ENCODE assay signal across 39 cellular contexts in the genomic region with DNA sequence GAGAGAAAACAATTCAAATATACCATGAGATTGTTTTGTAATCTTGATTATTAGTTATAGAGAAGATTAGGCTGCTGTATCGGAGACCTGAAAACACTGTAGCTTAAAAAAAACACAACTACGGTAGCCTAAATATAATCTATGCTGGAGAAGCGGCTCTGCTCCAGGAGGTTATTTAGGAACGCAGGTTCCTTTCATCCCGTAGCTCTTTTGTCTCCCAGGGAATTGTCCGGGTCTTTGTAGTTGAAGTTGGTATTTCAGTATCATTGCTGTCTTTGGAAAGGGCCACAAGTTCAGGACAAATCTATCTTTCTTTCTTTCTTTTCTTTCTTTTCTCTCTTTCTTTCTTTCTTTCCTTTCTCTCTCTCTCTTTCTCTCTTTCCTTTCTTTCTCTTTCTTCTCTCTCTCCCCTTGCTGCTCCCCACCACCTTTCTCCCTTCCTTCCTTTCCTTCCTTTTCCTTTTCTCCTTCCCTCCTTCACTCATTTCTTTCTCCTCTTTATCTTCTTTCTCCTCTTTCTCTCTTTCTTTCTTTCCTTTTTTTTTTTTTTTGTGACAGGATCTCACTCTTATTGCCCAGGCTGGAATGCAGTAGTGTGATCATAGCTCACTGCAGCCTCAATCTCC.
"Had no signal": no experiment of that assay in that cellular context is flagged by ENCODE, and none has a peak within 500 bp of the region (broad histone marks: within the 10 kb centered on the region; RNA-seq: fewer than 3 reads in every experiment).

No MANE protein-coding gene starts in this region.

- H3K9me3 Mint-ChIP-seq: activated CD4-positive, alpha-beta memory T cell treated with anti-CD3 and anti-CD28 coated beads for 36 hours; activated CD4-positive, alpha-beta T cell treated with anti-CD3 and anti-CD28 coated beads, Interleukin-2, amount 10 ng/mL, durations not matched to agents 24 days and 14 days; activated naive CD4-positive, alpha-beta T cell treated with anti-CD3 and anti-CD28 coated beads for 36 hours; activated naive CD4-positive, alpha-beta T cell treated with anti-CD3 and anti-CD28 coated beads, Interleukin-2, amount 50 U/mL, for 24 hours; activated naive CD8-positive, alpha-beta T cell treated with anti-CD3 and anti-CD28 coated beads for 36 hours; activated naive CD8-positive, alpha-beta T cell treated with anti-CD3 and anti-CD28 coated beads, Interleukin-2, amount 50 U/mL, for 24 hours; activated T-helper 1 cell treated with anti-CD3 and anti-CD28 coated beads, Interleukin-12 subunit alpha, Interleukin-12 subunit beta, Interleukin-2, Interleukin-4 antibody, amounts not matched to agents 30 ng/mL and 10 ng/mL and 1 ng/mL, durations not matched to agents 14 hours and 24 hours and 36 hours; activated T-helper 2 cell treated with anti-CD3 and anti-CD28 coated beads, Interferon-gamma antibody, Interleukin-2, Interleukin-4, amounts not matched to agents 10 μg/mL and 5 μg/mL and 100 μg/mL, durations not matched to agents 14 hours and 24 hours and 36 hours; brain; T-cell; T-helper 1 cell treated with Interleukin-12 subunit alpha and Interleukin-12 subunit beta and Interleukin-4 antibody, amounts not matched to agents 30 μg/mL and 1 μg/mL, for 36 hours; T-helper 2 cell treated with Interferon-gamma antibody and Interleukin-4, amounts not matched to agents 5 μg/mL and 100 μg/mL, for 36 hours had no signal

- DNase-seq: activated CD4-positive, alpha-beta memory T cell treated with anti-CD3 and anti-CD28 coated beads for 36 hours; activated CD4-positive, alpha-beta T cell treated with anti-CD3 and anti-CD28 coated beads for 36 hours; activated CD4-positive, alpha-beta T cell treated with anti-CD3 and anti-CD28 coated beads, Interleukin-2, amount 10 ng/mL, durations not matched to agents 24 days and 14 days; activated CD4-positive, CD25-positive, alpha-beta regulatory T cell; activated CD4-positive, CD25-positive, alpha-beta regulatory T cell treated with anti-CD3 and anti-CD28 coated beads, Interleukin-2, amount 50 U/mL, for 72 hours; activated CD8-positive, alpha-beta memory T cell treated with anti-CD3 and anti-CD28 coated beads, Interleukin-2, amount 10 ng/mL, durations not matched to agents 7 days and 5 days; activated CD8-positive, alpha-beta memory T cell treated with anti-CD3 and anti-CD28 coated beads, Interleukin-2, amount 50 U/mL, for 4 hours; activated CD8-positive, alpha-beta T cell treated with anti-CD3 and anti-CD28 coated beads, Interleukin-2, amount 10 ng/mL, durations not matched to agents 7 days and 5 days; activated effector memory CD4-positive, alpha-beta T cell treated with anti-CD3 and anti-CD28 coated beads, Interleukin-2, amount 50 U/mL, for 16 hours; activated naive CD4-positive, alpha-beta T cell treated with anti-CD3 and anti-CD28 coated beads for 36 hours; activated naive CD8-positive, alpha-beta T cell treated with anti-CD3 and anti-CD28 coated beads for 36 hours; activated naive CD8-positive, alpha-beta T cell treated with anti-CD3 and anti-CD28 coated beads, Interleukin-2, amount 50 U/mL, for 24 hours; activated T-cell treated with anti-CD3 and anti-CD28 coated beads, Interleukin-2, amount 50 U/mL, for 1 hour; activated T-cell treated with anti-CD3 and anti-CD28 coated beads, Interleukin-2, amount 50 U/mL, for 48 hours; adrenal gland; amygdala; central memory CD4-positive, alpha-beta T cell; cerebellar nuclear complex; colonic mucosa; effector CD8-positive, alpha-beta T cell; esophagus squamous epithelium; foreskin fibroblast; head of caudate nucleus; T-cell; T1000; WERI-Rb-1 had no signal

- H3K27ac Mint-ChIP-seq: activated CD4-positive, alpha-beta memory T cell treated with anti-CD3 and anti-CD28 coated beads for 36 hours; activated CD4-positive, alpha-beta T cell treated with anti-CD3 and anti-CD28 coated beads for 36 hours; activated CD4-positive, alpha-beta T cell treated with anti-CD3 and anti-CD28 coated beads, Interleukin-2, amount 10 ng/mL, durations not matched to agents 24 days and 14 days; activated CD8-positive, alpha-beta memory T cell treated with anti-CD3 and anti-CD28 coated beads, Interleukin-2, amount 10 ng/mL, durations not matched to agents 7 days and 5 days; activated CD8-positive, alpha-beta T cell treated with anti-CD3 and anti-CD28 coated beads, Interleukin-2, amount 10 ng/mL, durations not matched to agents 7 days and 5 days; activated naive CD4-positive, alpha-beta T cell treated with anti-CD3 and anti-CD28 coated beads for 36 hours; activated naive CD4-positive, alpha-beta T cell treated with anti-CD3 and anti-CD28 coated beads, Interleukin-2, amount 50 U/mL, for 24 hours; activated naive CD8-positive, alpha-beta T cell treated with anti-CD3 and anti-CD28 coated beads for 36 hours; activated naive CD8-positive, alpha-beta T cell treated with anti-CD3 and anti-CD28 coated beads, Interleukin-2, amount 50 U/mL, for 24 hours; activated T-helper 1 cell treated with anti-CD3 and anti-CD28 coated beads, Interleukin-12 subunit alpha, Interleukin-12 subunit beta, Interleukin-2, Interleukin-4 antibody, amounts not matched to agents 30 ng/mL and 10 ng/mL and 1 ng/mL, durations not matched to agents 14 hours and 24 hours and 36 hours; activated T-helper 2 cell treated with anti-CD3 and anti-CD28 coated beads, Interferon-gamma antibody, Interleukin-2, Interleukin-4, amounts not matched to agents 10 μg/mL and 5 μg/mL and 100 μg/mL, durations not matched to agents 14 hours and 24 hours and 36 hours; T-cell; T-helper 1 cell treated with Interleukin-12 subunit alpha and Interleukin-12 subunit beta and Interleukin-4 antibody, amounts not matched to agents 30 μg/mL and 1 μg/mL, for 36 hours; T-helper 2 cell treated with Interferon-gamma antibody and Interleukin-4, amounts not matched to agents 5 μg/mL and 100 μg/mL, for 36 hours had no signal

- FAIRE-seq: endometrium, endothelial cell of umbilical vein, frontal cortex had no signal

- ATAC-seq: activated CD4-positive, alpha-beta T cell treated with anti-CD3 and anti-CD28 coated beads for 36 hours; activated CD8-positive, alpha-beta memory T cell treated with anti-CD3 and anti-CD28 coated beads, Interleukin-2, amount 10 ng/mL, durations not matched to agents 7 days and 5 days; activated CD8-positive, alpha-beta T cell treated with anti-CD3 and anti-CD28 coated beads, Interleukin-2, amount 10 ng/mL, durations not matched to agents 7 days and 5 days; activated naive CD8-positive, alpha-beta T cell treated with anti-CD3 and anti-CD28 coated beads, Interleukin-2, amount 50 U/mL, for 24 hours; T-cell had no signal

- H3K4me1 Mint-ChIP-seq: activated CD4-positive, alpha-beta T cell treated with anti-CD3 and anti-CD28 coated beads, Interleukin-2, amount 10 ng/mL, durations not matched to agents 24 days and 14 days had no signal

- H3K4me1 ChIP-seq: colonic mucosa had no signal

- H3K4me3 ChIP-seq: adrenal gland, ascending aorta, breast epithelium, cardiac muscle cell, colonic mucosa, esophagus squamous epithelium had no signal

- H3K27me3 ChIP-seq: adrenal gland, ascending aorta, breast epithelium, colonic mucosa, esophagus squamous epithelium had no signal

- H3K9me3 ChIP-seq: adrenal gland, ascending aorta, breast epithelium, colonic mucosa, esophagus squamous epithelium had no signal

- H3K36me3 Mint-ChIP-seq: activated CD4-positive, alpha-beta memory T cell treated with anti-CD3 and anti-CD28 coated beads for 36 hours; activated CD8-positive, alpha-beta memory T cell treated with anti-CD3 and anti-CD28 coated beads, Interleukin-2, amount 10 ng/mL, durations not matched to agents 7 days and 5 days; activated naive CD4-positive, alpha-beta T cell treated with anti-CD3 and anti-CD28 coated beads, Interleukin-2, amount 50 U/mL, for 24 hours; activated naive CD8-positive, alpha-beta T cell treated with anti-CD3 and anti-CD28 coated beads for 36 hours; brain; T-cell had no signal

- H3K36me3 ChIP-seq: adrenal gland, ascending aorta, breast epithelium, cardiac muscle cell, colonic mucosa, esophagus squamous epithelium, WERI-Rb-1 had no signal

- H3K27ac ChIP-seq: adrenal gland, ascending aorta, breast epithelium, cardiac muscle cell, colonic mucosa, epithelial cell of prostate, esophagus squamous epithelium, WERI-Rb-1 had no signal

- H3K4me3 Mint-ChIP-seq: activated CD4-positive, alpha-beta memory T cell treated with anti-CD3 and anti-CD28 coated beads for 36 hours; activated CD4-positive, alpha-beta T cell treated with anti-CD3 and anti-CD28 coated beads for 36 hours; activated CD4-positive, alpha-beta T cell treated with anti-CD3 and anti-CD28 coated beads, Interleukin-2, amount 10 ng/mL, durations not matched to agents 24 days and 14 days; activated CD8-positive, alpha-beta memory T cell treated with anti-CD3 and anti-CD28 coated beads, Interleukin-2, amount 10 ng/mL, durations not matched to agents 7 days and 5 days; activated CD8-positive, alpha-beta T cell treated with anti-CD3 and anti-CD28 coated beads, Interleukin-2, amount 10 ng/mL, durations not matched to agents 7 days and 5 days; activated naive CD4-positive, alpha-beta T cell treated with anti-CD3 and anti-CD28 coated beads for 36 hours; activated naive CD4-positive, alpha-beta T cell treated with anti-CD3 and anti-CD28 coated beads, Interleukin-2, amount 50 U/mL, for 24 hours; activated naive CD8-positive, alpha-beta T cell treated with anti-CD3 and anti-CD28 coated beads for 36 hours; activated naive CD8-positive, alpha-beta T cell treated with anti-CD3 and anti-CD28 coated beads, Interleukin-2, amount 50 U/mL, for 24 hours; activated T-helper 1 cell treated with anti-CD3 and anti-CD28 coated beads, Interleukin-12 subunit alpha, Interleukin-12 subunit beta, Interleukin-2, Interleukin-4 antibody, amounts not matched to agents 30 ng/mL and 10 ng/mL and 1 ng/mL, durations not matched to agents 14 hours and 24 hours and 36 hours; brain; T-cell; T-helper 1 cell treated with Interleukin-12 subunit alpha and Interleukin-12 subunit beta and Interleukin-4 antibody, amounts not matched to agents 30 μg/mL and 1 μg/mL, for 36 hours; T-helper 2 cell treated with Interferon-gamma antibody and Interleukin-4, amounts not matched to agents 5 μg/mL and 100 μg/mL, for 36 hours had no signal

- H3K27me3 Mint-ChIP-seq: activated CD4-positive, alpha-beta memory T cell treated with anti-CD3 and anti-CD28 coated beads for 36 hours; activated CD4-positive, alpha-beta T cell treated with anti-CD3 and anti-CD28 coated beads for 36 hours; activated naive CD4-positive, alpha-beta T cell treated with anti-CD3 and anti-CD28 coated beads, Interleukin-2, amount 50 U/mL, for 24 hours; brain; T-cell had no signal
